Comparison of ENCODE assay signal across 1 cellular context in the genomic region with DNA sequence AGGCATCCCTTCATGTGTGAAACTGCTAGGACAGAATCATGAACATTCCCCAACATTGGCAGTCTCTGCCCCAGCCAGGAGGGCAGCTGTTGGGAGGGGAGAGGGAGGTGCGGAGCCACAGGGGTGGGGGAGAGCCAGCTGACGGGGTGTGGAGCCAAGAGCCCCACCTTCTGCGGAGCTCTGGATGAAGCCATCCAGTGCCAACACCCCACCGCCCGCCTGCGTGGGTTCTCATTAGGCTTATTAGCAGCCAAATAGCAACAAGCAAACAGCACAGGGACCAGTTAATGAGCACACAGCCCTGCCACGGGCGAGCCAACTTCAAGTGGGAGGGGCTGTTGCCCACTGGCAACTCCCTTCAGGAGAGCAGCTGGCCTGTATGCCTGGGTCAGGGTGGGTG.
TF ChIP-seq lines count a peak whose summit lies in the region.

No MANE protein-coding gene starts in this region.

TF ChIP-seq in IMR-90, 13 proteins besides CTCF, POLR2A, EP300 and RAD21:
- TF ChIP-seq RFX5 (IDR thresholded peaks at IDR 0.05; ENCODE audit: low read depth, low read length): no peak
- TF ChIP-seq MXI1 (IDR thresholded peaks at IDR 0.05; ENCODE audit: borderline replicate concordance, low read depth, low read length): no peak
- TF ChIP-seq CHD1 (IDR thresholded peaks at IDR 0.05; ENCODE audit: low read depth, low read length): no peak
- TF ChIP-seq SMC3 (IDR thresholded peaks at IDR 0.05; ENCODE audit: low read depth, low read length): no peak
- no peak for TF ChIP-seq MAFK (IDR thresholded peaks at IDR 0.05; ENCODE audit: low read depth, low read length)
- TF ChIP-seq NFE2L2 (IDR thresholded peaks at IDR 0.05; ENCODE audit: low read depth, low read length): no peak
- TF ChIP-seq RCOR1 (IDR thresholded peaks at IDR 0.05; ENCODE audit: insufficient replicate concordance, low read length): no peak
- TF ChIP-seq MAZ (IDR thresholded peaks at IDR 0.05; ENCODE audit: borderline replicate concordance, low read depth, low read length): no peak
- TF ChIP-seq, protein P1, sequence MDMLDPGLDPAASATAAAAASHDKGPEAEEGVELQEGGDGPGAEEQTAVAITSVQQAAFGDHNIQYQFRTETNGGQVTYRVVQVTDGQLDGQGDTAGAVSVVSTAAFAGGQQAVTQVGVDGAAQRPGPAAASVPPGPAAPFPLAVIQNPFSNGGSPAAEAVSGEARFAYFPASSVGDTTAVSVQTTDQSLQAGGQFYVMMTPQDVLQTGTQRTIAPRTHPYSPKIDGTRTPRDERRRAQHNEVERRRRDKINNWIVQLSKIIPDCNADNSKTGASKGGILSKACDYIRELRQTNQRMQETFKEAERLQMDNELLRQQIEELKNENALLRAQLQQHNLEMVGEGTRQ (IDR thresholded peaks at IDR 0.05; ENCODE audit: low read depth, low read length): no peak
- TF ChIP-seq, protein P2, sequence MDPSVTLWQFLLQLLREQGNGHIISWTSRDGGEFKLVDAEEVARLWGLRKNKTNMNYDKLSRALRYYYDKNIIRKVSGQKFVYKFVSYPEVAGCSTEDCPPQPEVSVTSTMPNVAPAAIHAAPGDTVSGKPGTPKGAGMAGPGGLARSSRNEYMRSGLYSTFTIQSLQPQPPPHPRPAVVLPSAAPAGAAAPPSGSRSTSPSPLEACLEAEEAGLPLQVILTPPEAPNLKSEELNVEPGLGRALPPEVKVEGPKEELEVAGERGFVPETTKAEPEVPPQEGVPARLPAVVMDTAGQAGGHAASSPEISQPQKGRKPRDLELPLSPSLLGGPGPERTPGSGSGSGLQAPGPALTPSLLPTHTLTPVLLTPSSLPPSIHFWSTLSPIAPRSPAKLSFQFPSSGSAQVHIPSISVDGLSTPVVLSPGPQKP (IDR thresholded peaks at IDR 0.05; ENCODE audit: borderline replicate concordance, low read depth, low read length): no peak
- TF ChIP-seq FOS (IDR thresholded peaks at IDR 0.05; ENCODE audit: low read depth, low read length): no peak
- TF ChIP-seq BHLHE40 (IDR thresholded peaks at IDR 0.05; ENCODE audit: low read depth, low read length): no peak
- no peak for TF ChIP-seq CEBPB (IDR thresholded peaks at IDR 0.05; ENCODE audit: low read depth, low read length)
